40 cellular contexts compared by ENCODE assay signal in genomic region chr10:74658511-74658910, GRCh38.
"Had no signal": no experiment of that assay in that cellular context is flagged by ENCODE, and none has a peak within 500 bp of the region (broad histone marks: within the 10 kb centered on the region; RNA-seq: fewer than 3 reads in every experiment).

No MANE protein-coding gene starts in this region.

- H3K27me3 Mint-ChIP-seq: activated naive CD4-positive, alpha-beta T cell treated with anti-CD3 and anti-CD28 coated beads, Interleukin-2, amount 10 ng/mL, durations not matched to agents 7 days and 5 days; activated naive CD4-positive, alpha-beta T cell treated with anti-CD3 and anti-CD28 coated beads, Interleukin-2, amount 50 U/mL, for 24 hours; activated naive CD8-positive, alpha-beta T cell; activated naive CD8-positive, alpha-beta T cell treated with anti-CD3 and anti-CD28 coated beads for 36 hours; activated naive CD8-positive, alpha-beta T cell treated with anti-CD3 and anti-CD28 coated beads, Interleukin-2, amount 10 ng/mL, durations not matched to agents 7 days and 5 days; activated naive CD8-positive, alpha-beta T cell treated with anti-CD3 and anti-CD28 coated beads, Interleukin-2, amount 50 U/mL, for 24 hours; activated T-cell treated with anti-CD3 and anti-CD28 coated beads, Interleukin-2, amount 50 U/mL, for 24 hours; activated T-helper 17 cell treated with anti-CD3 and anti-CD28 coated beads, Interleukin-2, amount 50 U/mL, for 72 hours; central memory CD8-positive, alpha-beta T cell had no signal

- H3K36me3 ChIP-seq: adrenal gland, ascending aorta, brain microvascular endothelial cell, breast epithelium, cardiac muscle cell had no signal

- H3K27ac ChIP-seq: adrenal gland, ascending aorta, body of pancreas, brain microvascular endothelial cell, breast epithelium, cardiac muscle cell had no signal

- H3K4me3 Mint-ChIP-seq: activated naive CD4-positive, alpha-beta T cell treated with anti-CD3 and anti-CD28 coated beads for 36 hours; activated naive CD4-positive, alpha-beta T cell treated with anti-CD3 and anti-CD28 coated beads, Interleukin-2, amount 10 ng/mL, durations not matched to agents 7 days and 5 days; activated naive CD4-positive, alpha-beta T cell treated with anti-CD3 and anti-CD28 coated beads, Interleukin-2, amount 50 U/mL, for 24 hours; activated naive CD8-positive, alpha-beta T cell; activated naive CD8-positive, alpha-beta T cell treated with anti-CD3 and anti-CD28 coated beads for 36 hours; activated naive CD8-positive, alpha-beta T cell treated with anti-CD3 and anti-CD28 coated beads, Interleukin-2, amount 10 ng/mL, durations not matched to agents 7 days and 5 days; activated naive CD8-positive, alpha-beta T cell treated with anti-CD3 and anti-CD28 coated beads, Interleukin-2, amount 50 U/mL, for 24 hours; activated T-cell treated with anti-CD3 and anti-CD28 coated beads, Interleukin-2, amount 50 U/mL, for 24 hours; activated T-cell treated with anti-CD3 and anti-CD28 coated beads, Interleukin-2, amount 50 U/mL, for 4 hours; activated T-cell treated with anti-CD3 and anti-CD28 coated beads, Interleukin-2, amount 50 U/mL, for 72 hours; activated T-helper 1 cell treated with anti-CD3 and anti-CD28 coated beads, Interleukin-12 subunit alpha, Interleukin-12 subunit beta, Interleukin-2, Interleukin-4 antibody, amounts not matched to agents 30 ng/mL and 10 ng/mL and 1 ng/mL, durations not matched to agents 14 hours and 24 hours and 36 hours; activated T-helper 17 cell treated with anti-CD3 and anti-CD28 coated beads, Interleukin-2, amount 50 U/mL, for 72 hours; brain; central memory CD8-positive, alpha-beta T cell had no signal

- H3K27me3 ChIP-seq: adrenal gland, ascending aorta, body of pancreas, brain microvascular endothelial cell, breast epithelium, cardiac muscle cell had no signal

- H3K9me3 Mint-ChIP-seq: activated naive CD4-positive, alpha-beta T cell treated with anti-CD3 and anti-CD28 coated beads for 36 hours; activated naive CD4-positive, alpha-beta T cell treated with anti-CD3 and anti-CD28 coated beads, Interleukin-2, amount 10 ng/mL, durations not matched to agents 7 days and 5 days; activated naive CD4-positive, alpha-beta T cell treated with anti-CD3 and anti-CD28 coated beads, Interleukin-2, amount 50 U/mL, for 24 hours; activated naive CD8-positive, alpha-beta T cell treated with anti-CD3 and anti-CD28 coated beads for 36 hours; activated naive CD8-positive, alpha-beta T cell treated with anti-CD3 and anti-CD28 coated beads, Interleukin-2, amount 10 ng/mL, durations not matched to agents 7 days and 5 days; activated naive CD8-positive, alpha-beta T cell treated with anti-CD3 and anti-CD28 coated beads, Interleukin-2, amount 50 U/mL, for 24 hours; activated T-cell treated with anti-CD3 and anti-CD28 coated beads, Interleukin-2, amount 50 U/mL, for 24 hours; activated T-cell treated with anti-CD3 and anti-CD28 coated beads, Interleukin-2, amount 50 U/mL, for 4 hours; activated T-helper 1 cell treated with anti-CD3 and anti-CD28 coated beads, Interleukin-12 subunit alpha, Interleukin-12 subunit beta, Interleukin-2, Interleukin-4 antibody, amounts not matched to agents 30 ng/mL and 10 ng/mL and 1 ng/mL, durations not matched to agents 14 hours and 24 hours and 36 hours; activated T-helper 17 cell treated with anti-CD3 and anti-CD28 coated beads, Interleukin-2, amount 50 U/mL, for 72 hours; activated T-helper 2 cell treated with anti-CD3 and anti-CD28 coated beads, Interferon-gamma antibody, Interleukin-2, Interleukin-4, amounts not matched to agents 10 μg/mL and 5 μg/mL and 100 μg/mL, durations not matched to agents 14 hours and 24 hours and 36 hours; central memory CD8-positive, alpha-beta T cell had no signal

- DNase-seq: activated effector memory CD4-positive, alpha-beta T cell treated with anti-CD3 and anti-CD28 coated beads, Interleukin-2, amount 50 U/mL, for 16 hours; activated effector memory CD4-positive, alpha-beta T cell treated with Interleukin-2 at 50 U/mL for 16 hours; activated gamma-delta T cell; activated gamma-delta T cell treated with Interleukin-2 at 50 U/mL for 16 hours; activated naive CD4-positive, alpha-beta T cell; activated naive CD4-positive, alpha-beta T cell treated with anti-CD3 and anti-CD28 coated beads for 36 hours; activated naive CD4-positive, alpha-beta T cell treated with anti-CD3 and anti-CD28 coated beads, Interleukin-2, amount 10 ng/mL, durations not matched to agents 7 days and 5 days; activated naive CD4-positive, alpha-beta T cell treated with anti-CD3 and anti-CD28 coated beads, Interleukin-2, amount 50 U/mL, for 16 hours; activated naive CD4-positive, alpha-beta T cell treated with Interleukin-2 at 50 U/mL for 16 hours; activated naive CD8-positive, alpha-beta T cell treated with anti-CD3 and anti-CD28 coated beads for 36 hours; activated naive CD8-positive, alpha-beta T cell treated with anti-CD3 and anti-CD28 coated beads, Interleukin-2, amount 10 ng/mL, durations not matched to agents 7 days and 5 days; activated naive CD8-positive, alpha-beta T cell treated with anti-CD3 and anti-CD28 coated beads, Interleukin-2, amount 50 U/mL, for 24 hours; activated T-cell treated with anti-CD3 and anti-CD28 coated beads, Interleukin-2, amount 50 U/mL, for 1 hour; activated T-cell treated with anti-CD3 and anti-CD28 coated beads, Interleukin-2, amount 50 U/mL, for 24 hours; activated T-cell treated with anti-CD3 and anti-CD28 coated beads, Interleukin-2, amount 50 U/mL, for 4 hours; activated T-cell treated with anti-CD3 and anti-CD28 coated beads, Interleukin-2, amount 50 U/mL, for 48 hours; activated T-cell treated with anti-CD3 and anti-CD28 coated beads, Interleukin-2, amount 50 U/mL, for 72 hours; adrenal gland; amniotic stem cell; amygdala; anterior cingulate cortex; aorta; body of pancreas; brain microvascular endothelial cell; caudate nucleus; central memory CD4-positive, alpha-beta T cell; cerebellar nuclear complex had no signal

- H3K9me3 ChIP-seq: adrenal gland, ascending aorta, body of pancreas, breast epithelium had no signal

- H3K4me3 ChIP-seq: adrenal gland, ascending aorta, body of pancreas, breast epithelium, cardiac muscle cell had no signal

- H3K27ac Mint-ChIP-seq: activated naive CD4-positive, alpha-beta T cell treated with anti-CD3 and anti-CD28 coated beads for 36 hours; activated naive CD4-positive, alpha-beta T cell treated with anti-CD3 and anti-CD28 coated beads, Interleukin-2, amount 10 ng/mL, durations not matched to agents 7 days and 5 days; activated naive CD4-positive, alpha-beta T cell treated with anti-CD3 and anti-CD28 coated beads, Interleukin-2, amount 50 U/mL, for 24 hours; activated naive CD4-positive, alpha-beta T cell treated with anti-CD3 and anti-CD28 coated beads, Interleukin-2, amount 50 U/mL, for 72 hours; activated naive CD8-positive, alpha-beta T cell; activated naive CD8-positive, alpha-beta T cell treated with anti-CD3 and anti-CD28 coated beads for 36 hours; activated naive CD8-positive, alpha-beta T cell treated with anti-CD3 and anti-CD28 coated beads, Interleukin-2, amount 10 ng/mL, durations not matched to agents 7 days and 5 days; activated naive CD8-positive, alpha-beta T cell treated with anti-CD3 and anti-CD28 coated beads, Interleukin-2, amount 50 U/mL, for 24 hours; activated T-cell treated with anti-CD3 and anti-CD28 coated beads, Interleukin-2, amount 50 U/mL, for 24 hours; activated T-cell treated with anti-CD3 and anti-CD28 coated beads, Interleukin-2, amount 50 U/mL, for 72 hours; activated T-helper 1 cell treated with anti-CD3 and anti-CD28 coated beads, Interleukin-12 subunit alpha, Interleukin-12 subunit beta, Interleukin-2, Interleukin-4 antibody, amounts not matched to agents 30 ng/mL and 10 ng/mL and 1 ng/mL, durations not matched to agents 14 hours and 24 hours and 36 hours; activated T-helper 17 cell treated with anti-CD3 and anti-CD28 coated beads, Interleukin-2, amount 50 U/mL, for 72 hours; activated T-helper 2 cell treated with anti-CD3 and anti-CD28 coated beads, Interferon-gamma antibody, Interleukin-2, Interleukin-4, amounts not matched to agents 10 μg/mL and 5 μg/mL and 100 μg/mL, durations not matched to agents 14 hours and 24 hours and 36 hours; brain had no signal

- H3K4me1 ChIP-seq: adrenal gland, breast epithelium had no signal

- H3K4me1 Mint-ChIP-seq: activated naive CD4-positive, alpha-beta T cell treated with anti-CD3 and anti-CD28 coated beads, Interleukin-2, amount 10 ng/mL, durations not matched to agents 7 days and 5 days; activated naive CD4-positive, alpha-beta T cell treated with anti-CD3 and anti-CD28 coated beads, Interleukin-2, amount 50 U/mL, for 24 hours; activated naive CD8-positive, alpha-beta T cell treated with anti-CD3 and anti-CD28 coated beads for 36 hours; activated naive CD8-positive, alpha-beta T cell treated with anti-CD3 and anti-CD28 coated beads, Interleukin-2, amount 10 ng/mL, durations not matched to agents 7 days and 5 days; activated naive CD8-positive, alpha-beta T cell treated with anti-CD3 and anti-CD28 coated beads, Interleukin-2, amount 50 U/mL, for 24 hours; brain had no signal

- ATAC-seq: activated naive CD4-positive, alpha-beta T cell treated with anti-CD3 and anti-CD28 coated beads, Interleukin-2, amount 50 U/mL, for 72 hours; activated naive CD8-positive, alpha-beta T cell treated with anti-CD3 and anti-CD28 coated beads, Interleukin-2, amount 50 U/mL, for 24 hours; activated T-cell treated with anti-CD3 and anti-CD28 coated beads, Interleukin-2, amount 50 U/mL, for 4 hours; activated T-cell treated with anti-CD3 and anti-CD28 coated beads, Interleukin-2, amount 50 U/mL, for 72 hours; activated T-helper 17 cell treated with anti-CD3 and anti-CD28 coated beads, Interleukin-2, amount 50 U/mL, for 72 hours; body of pancreas had no signal

- FAIRE-seq: astrocyte, bronchial epithelial cell had no signal

- H3K36me3 Mint-ChIP-seq: activated naive CD4-positive, alpha-beta T cell treated with anti-CD3 and anti-CD28 coated beads, Interleukin-2, amount 10 ng/mL, durations not matched to agents 7 days and 5 days had no signal
